Comparison of ENCODE assay signal across 29 cellular contexts in genomic region chr21:34799092-34799491, GRCh38.
DNase-seq lines count a peak whose midpoint lies in the region; ATAC-seq and TF ChIP-seq lines count a peak whose summit lies in the region.
"Had no signal": no experiment of that assay in that cellular context is flagged by ENCODE, and none has a peak within 500 bp of the region (broad histone marks: within the 10 kb centered on the region; RNA-seq: fewer than 3 reads in every experiment).

No MANE protein-coding gene starts in this region.

- H3K4me3 Mint-ChIP-seq in Calu3 (ENCODE audit: low read depth, unreplicated experiment), result no peak overlapping the region
- H3K4me3 Mint-ChIP-seq: activated CD8-positive, alpha-beta memory T cell treated with anti-CD3 and anti-CD28 coated beads, Interleukin-2, amount 10 ng/mL, durations not matched to agents 7 days and 5 days; brain; nephron progenitor cell; stimulated activated naive CD8-positive, alpha-beta T cell treated with anti-CD3 and anti-CD28 coated beads, Interleukin-15, Interleukin-2, amounts not matched to agents 100 ng/mL and 50 ng/mL, for 24 hours; WTC11 had no signal

- no peaks in the 10 kb centered on the region for H3K27me3 ChIP-seq in RWPE2 (ENCODE audit: insufficient read depth, poor library complexity, severe bottlenecking)
- no peaks in the 10 kb centered on the region for H3K27me3 ChIP-seq in lower lobe of right lung (ENCODE audit: low read depth)
- H3K27me3 ChIP-seq in thyroid gland, result no peaks in the 10 kb centered on the region
- H3K27me3 ChIP-seq: adrenal gland; BLaER1 treated with 17β-estradiol and CSF1 and Interleukin-3, amounts not matched to agents 10 nM and 100 nM; dorsolateral prefrontal cortex; gastrocnemius medialis; ovary; SJCRH30 had no signal

- no TSS peak for BruUV-seq in Calu3 (replicated peaks; lab: Mats Ljungman, UMichigan)

- no peaks in the 10 kb centered on the region for H3K27me3 Mint-ChIP-seq in Calu3 (ENCODE audit: unreplicated experiment)
- H3K27me3 Mint-ChIP-seq: activated CD8-positive, alpha-beta memory T cell treated with anti-CD3 and anti-CD28 coated beads, Interleukin-2, amount 10 ng/mL, durations not matched to agents 7 days and 5 days; stimulated activated naive CD8-positive, alpha-beta T cell treated with anti-CD3 and anti-CD28 coated beads, Interleukin-15, Interleukin-2, amounts not matched to agents 100 ng/mL and 50 ng/mL, for 24 hours had no signal

- ATAC-seq in RWPE2 (ENCODE audit: low read depth) (no peak), lower lobe of right lung (peak; percentile 42 to 44), HG02938 (IDR thresholded peaks at IDR 0.05; ENCODE audit: unreplicated experiment) (no peak)
- ATAC-seq: activated CD8-positive, alpha-beta memory T cell treated with anti-CD3 and anti-CD28 coated beads, Interleukin-2, amount 10 ng/mL, durations not matched to agents 7 days and 5 days; gastrocnemius medialis; K562; mucosa of descending colon; WTC11 had no signal

- no peaks in the 10 kb centered on the region for H3K9me3 Mint-ChIP-seq in Calu3 (ENCODE audit: low read depth, unreplicated experiment)
- H3K9me3 Mint-ChIP-seq: stimulated activated naive CD8-positive, alpha-beta T cell treated with anti-CD3 and anti-CD28 coated beads, Interleukin-15, Interleukin-2, amounts not matched to agents 100 ng/mL and 50 ng/mL, for 24 hours had no signal

- intact Hi-C loops in Calu3 (cut with micrococcal nuclease; ENCODE audit: unreplicated experiment), result loop anchor here (10.0 kb wide), 1 partner anchor 104 kb away; no protein-coding TSS in a partner anchor
- intact Hi-C loops in lower lobe of right lung (cut with DNase I), result no loop called here
- intact Hi-C loops in thyroid gland (cut with DNase I), result no loop called here

- H3K4me3 ChIP-seq in RWPE2 (ENCODE audit: severe bottlenecking) (no peak overlapping the region), lower lobe of right lung (no peak overlapping the region), thyroid gland (replicated peaks in 1 of 3) (no peak overlapping the region)
- H3K4me3 ChIP-seq: adrenal gland; BLaER1 treated with 17β-estradiol and CSF1 and Interleukin-3, amounts not matched to agents 10 nM and 100 nM; dorsolateral prefrontal cortex; gastrocnemius medialis; K562; mucosa of descending colon; ovary; SJCRH30; thoracic aorta had no signal

- TF ChIP-seq POLR2A in thyroid gland (IDR thresholded peaks at IDR 0.05), result no peak

- no peaks in the 10 kb centered on the region for H3K9me3 ChIP-seq in RWPE2 (ENCODE audit: severe bottlenecking)
- no peaks in the 10 kb centered on the region for H3K9me3 ChIP-seq in lower lobe of right lung
- H3K9me3 ChIP-seq in thyroid gland, result no peaks in the 10 kb centered on the region
- H3K9me3 ChIP-seq: adrenal gland; BLaER1 treated with 17β-estradiol and CSF1 and Interleukin-3, amounts not matched to agents 10 nM and 100 nM; gastrocnemius medialis; mucosa of descending colon; ovary; SJCRH30; thoracic aorta had no signal

- peak overlapping the region; percentile 56 for H3K27ac Mint-ChIP-seq in Calu3 (ENCODE audit: unreplicated experiment)
- H3K27ac Mint-ChIP-seq: activated CD8-positive, alpha-beta memory T cell treated with anti-CD3 and anti-CD28 coated beads, Interleukin-2, amount 10 ng/mL, durations not matched to agents 7 days and 5 days; brain; nephron progenitor cell; stimulated activated naive CD8-positive, alpha-beta T cell treated with anti-CD3 and anti-CD28 coated beads, Interleukin-15, Interleukin-2, amounts not matched to agents 100 ng/mL and 50 ng/mL, for 24 hours; WTC11 had no signal

- H3K36me3 ChIP-seq in RWPE2 (ENCODE audit: low read depth) (peaks cover 95% of the 10 kb centered on the region), lower lobe of right lung (peaks cover 75% of the 10 kb centered on the region), thyroid gland (no peaks in the 10 kb centered on the region)
- H3K36me3 ChIP-seq: adrenal gland, ovary, thoracic aorta had no signal

- peaks cover 66% of the 10 kb centered on the region for H3K4me1 ChIP-seq in RWPE2 (ENCODE audit: insufficient read depth, poor library complexity, severe bottlenecking)
- peaks cover 38% of the 10 kb centered on the region for H3K4me1 ChIP-seq in lower lobe of right lung
- H3K4me1 ChIP-seq in thyroid gland, result peaks cover 0 to 25% of the 10 kb centered on the region in 2 donors
- H3K4me1 ChIP-seq: adrenal gland had no signal

- TF ChIP-seq CTCF in Calu3 (IDR thresholded peaks at IDR 0.05; ENCODE audit: unreplicated experiment) (no peak), RWPE2 (IDR thresholded peaks at IDR 0.05; ENCODE audit: poor library complexity, severe bottlenecking) (no peak), lower lobe of right lung (IDR thresholded peaks at IDR 0.05) (no peak), thyroid gland (IDR thresholded peaks at IDR 0.05) (no peak)

- CTCF ChIA-PET in Calu3 (lab: Charles Lee), result no interaction called here

- peaks cover 62% of the 10 kb centered on the region for H3K36me3 Mint-ChIP-seq in Calu3 (ENCODE audit: insufficient read depth, unreplicated experiment)
- H3K36me3 Mint-ChIP-seq: WTC11 had no signal

- no peak for DNase-seq in Calu3
- DNase-seq in RWPE2 (ENCODE audit: low spot score), result no peak
- DNase-seq in lower lobe of right lung, result no peak
- DNase-seq in thyroid gland, result peak; percentile 36 to 43
- no peak for DNase-seq in SK-N-DZ (ENCODE audit: low spot score)
- no peak for DNase-seq in substantia nigra (lab: John Stamatoyannopoulos, UW)
- DNase-seq: activated CD8-positive, alpha-beta memory T cell treated with anti-CD3 and anti-CD28 coated beads, Interleukin-2, amount 10 ng/mL, durations not matched to agents 7 days and 5 days; activated naive CD4-positive, alpha-beta T cell treated with Interleukin-2 at 50 U/mL for 16 hours; activated T-cell treated with anti-CD3 and anti-CD28 coated beads, Interleukin-2, amount 50 U/mL, for 48 hours; adrenal gland; DND-41; dorsolateral prefrontal cortex; gastrocnemius medialis; GF-D8; mucosa of descending colon; NCI-H1092; NCI-H1694; NCI-H446; NCI-H774; nephron progenitor cell; ovary; SJCRH30 had no signal

- peaks cover 85% of the 10 kb centered on the region for H3K4me1 Mint-ChIP-seq in Calu3 (ENCODE audit: low read depth, unreplicated experiment)

- 65 to 68% methylated on average over 6 of the region's 6 CpGs for WGBS in thyroid gland, 2 donors

- H3K27ac ChIP-seq in RWPE2 (ENCODE audit: poor library complexity, severe bottlenecking) (peak overlapping the region; percentile 98), lower lobe of right lung (no peak overlapping the region), thyroid gland (no peak overlapping the region), substantia nigra (ENCODE audit: low read depth, low read length, poor library complexity, severe bottlenecking) (no peak overlapping the region)
- H3K27ac ChIP-seq: adrenal gland; BLaER1 treated with 17β-estradiol and CSF1 and Interleukin-3, amounts not matched to agents 10 nM and 100 nM; dorsolateral prefrontal cortex; ovary; SJCRH30; thoracic aorta had no signal

Comparison
In these comparisons a context has a peak if more than half of its experiments do, and no peak if none do; other contexts are left out.
1. DNase-seq: peak in thyroid gland (2 of 2); none in Calu3 (single experiment), RWPE2 (single experiment), lower lobe of right lung (single experiment), SK-N-DZ (single experiment) and substantia nigra (0 of 49).
2. ATAC-seq: peak in lower lobe of right lung (2 of 2); none in RWPE2 (single experiment) and HG02938 (single experiment).